In genomic region chrX:40168183-40169015, GRCh38 we compare ENCODE assay signal across 9 cellular contexts.
DNase-seq lines count a peak whose midpoint lies in the region; ATAC-seq, FAIRE-seq and TF ChIP-seq lines count a peak whose summit lies in the region.
"Had no signal": no experiment of that assay in that cellular context is flagged by ENCODE, and none has a peak within 500 bp of the region (broad histone marks: within the 10 kb centered on the region; RNA-seq: fewer than 3 reads in every experiment).

No MANE protein-coding gene starts in this region.

- H3K9me3 Mint-ChIP-seq in osteocyte (ENCODE audit: unreplicated experiment): no peaks in the 10 kb centered on the region

- TF ChIP-seq POLR2A in H1 (IDR thresholded peaks at IDR 0.05; ENCODE audit: control extremely low read depth in 1 of 2, low read depth in 2 of 2, low read length in 2 of 2): peak in 1 of 2 experiments; percentile 2; a peak in 1 of 3 replicates

- H3K36me3 Mint-ChIP-seq in osteocyte (ENCODE audit: unreplicated experiment): peaks cover 3% of the 10 kb centered on the region

- H3K27ac Mint-ChIP-seq in osteocyte (ENCODE audit: unreplicated experiment): peak overlapping the region; percentile 99

- H3K27me3 Mint-ChIP-seq in osteocyte (ENCODE audit: unreplicated experiment): no peaks in the 10 kb centered on the region

- no peak for FAIRE-seq in H1 (lab: Jason Lieb, UNC)
- FAIRE-seq: TTC549 had no signal

- no peaks in the 10 kb centered on the region for H3K9me3 ChIP-seq in H1 (ENCODE audit: insufficient read depth in 2 of 2, low read depth in 1 of 2, low read length in 1 of 2)

- peak overlapping the region; percentile 97 for H4K91ac ChIP-seq in H1 (replicated peaks; ENCODE audit: insufficient read length, low read length)

- peak overlapping the region; percentile 96 for H4K8ac ChIP-seq in H1 (ENCODE audit: extremely low read depth, insufficient read depth, low read length)

- POLR2A ChIA-PET in H1 (lab: Charles Lee; ENCODE audit: partially characterized antibody): interaction anchor here (0.8 to 7.0 kb wide), 17 partner anchors 9 to 352 kb away, joined by 3 to 129 read pairs (median 4); partner anchors contain the start of gene BCOR

- H3K23ac ChIP-seq in H1 (ENCODE audit: insufficient read length): no peak overlapping the region

- peak overlapping the region; percentile 96 for H2BK120ac ChIP-seq in H1 (replicated peaks; ENCODE audit: low read depth, low read length)

- no peak for TF ChIP-seq CTCF in H1 (IDR thresholded peaks at IDR 0.05; ENCODE audit: control extremely low read depth in 1 of 3, insufficient read depth in 1 of 3, low read depth in 1 of 3, low read length in 3 of 3)
- no peak for TF ChIP-seq CTCF in osteocyte (IDR thresholded peaks at IDR 0.05)

- H2BK12ac ChIP-seq in H1 (ENCODE audit: low read depth, low read length): peak overlapping the region; percentile 60; the same call in 1 of the 2 replicates

- H2BK15ac ChIP-seq in H1 (ENCODE audit: low read length): no peak overlapping the region

- peaks cover 78% of the 10 kb centered on the region for H3K4me1 Mint-ChIP-seq in osteocyte (ENCODE audit: unreplicated experiment)

- peak overlapping the region; percentile 65 to 78 (median 72) for H3K9ac ChIP-seq in H1 (replicated peaks in 1 of 4; ENCODE audit: extremely low read depth in 1 of 4, low read depth in 3 of 4, low read length in 3 of 4)

- H3K4me3 ChIP-seq in H1 (ENCODE audit: extremely low read depth in 1 of 4, insufficient read depth in 2 of 4, low read depth in 3 of 4, low read length in 4 of 4): peak overlapping the region; percentile 23 to 59 (median 34)

- peak; percentile 55 for DNase-seq in COLO668 (lab: John Stamatoyannopoulos, UW; ENCODE audit: unreplicated experiment)
- DNase-seq in NCI-H1417 (lab: John Stamatoyannopoulos, UW): peak in 2 of 3 experiments; percentile 75 to 91
- peak in 1 of 2 experiments; percentile 48 for DNase-seq in H1 (ENCODE audit: low read depth in 1 of 2, low spot score in 2 of 2)
- DNase-seq in osteocyte (ENCODE audit: extremely low spot score, unreplicated experiment): no peak
- no peak for DNase-seq in NCI-H2029 (lab: John Stamatoyannopoulos, UW)
- DNase-seq in NCI-H82 treated with DMSO at 0.1 percent for 48 hours (lab: John Stamatoyannopoulos, UW; ENCODE audit: unreplicated experiment): no peak
- DNase-seq in NCI-H1930 (lab: John Stamatoyannopoulos, UW): no peak

- CTCF ChIA-PET in H1 (lab: Charles Lee; ENCODE audit: partially characterized antibody): interaction anchor here (0.9 to 1.4 kb wide), 5 partner anchors 11 to 77 kb away, joined by 3 to 5 read pairs (median 4); no protein-coding TSS in a partner anchor

- peaks cover 0 to 30% of the 10 kb centered on the region in 2 experiments; a peak in 2 of 4 replicates for H3K79me2 ChIP-seq in H1 (ENCODE audit: control insufficient read depth in 1 of 2, insufficient read depth in 2 of 2, low read length in 2 of 2)

- H3K36me3 ChIP-seq in H1 (ENCODE audit: control insufficient read depth in 2 of 4, insufficient read depth in 4 of 4, low read length in 3 of 4): no peaks in the 10 kb centered on the region

- ATAC-seq in HG02973 (IDR thresholded peaks at IDR 0.05; ENCODE audit: unreplicated experiment): no peak

- peak overlapping the region; percentile 63 for H3K4me3 Mint-ChIP-seq in osteocyte (ENCODE audit: unreplicated experiment)

- no peaks in the 10 kb centered on the region for H3K79me1 ChIP-seq in H1 (ENCODE audit: low read depth, low read length)

- H3K4ac ChIP-seq in H1 (replicated peaks; ENCODE audit: insufficient read length, low read depth, low read length): peak overlapping the region; percentile 91

- no peak overlapping the region for H3K14ac ChIP-seq in H1 (ENCODE audit: insufficient read length)

- no peak overlapping the region for H2AFZ ChIP-seq in H1 (ENCODE audit: low read length)

- H4K20me1 ChIP-seq in H1 (replicated peaks in 1 of 2; ENCODE audit: control insufficient read depth in 1 of 2, insufficient read depth in 2 of 2, low read length in 2 of 2): no peaks in the 10 kb centered on the region

- peak overlapping the region; percentile 86; the same call in 1 of the 2 replicates for H3K27ac ChIP-seq in H1 (ENCODE audit: low read depth, low read length)

- peak overlapping the region; percentile 65; the same call in 1 of the 2 replicates for H2AK5ac ChIP-seq in H1 (ENCODE audit: low read depth, low read length)

- no peak for TF ChIP-seq EP300 in H1 (IDR thresholded peaks at IDR 0.05; ENCODE audit: borderline replicate concordance in 1 of 2, low read depth in 2 of 2, low read length in 2 of 2)

- peak overlapping the region; percentile 87 for H3K18ac ChIP-seq in H1 (ENCODE audit: extremely low read depth, low read length)

- peaks cover 0 to 7% (median 0%) of the 10 kb centered on the region in 4 experiments; a peak in 4 of 7 replicates for H3K27me3 ChIP-seq in H1 (replicated peaks in 1 of 4; ENCODE audit: control insufficient read depth in 3 of 4, extremely low read depth in 1 of 4, insufficient read depth in 3 of 4, low read length in 3 of 4)

- H3K4me2 ChIP-seq in H1 (ENCODE audit: insufficient read depth in 1 of 2, low read depth in 2 of 2, low read length in 2 of 2): peak overlapping the region; percentile 64 to 84

- no peak for TF ChIP-seq RAD21 in H1 (IDR thresholded peaks at IDR 0.05 in 1 of 2, conservative IDR thresholded peaks at IDR 0.05 in 1 of 2; ENCODE audit: low read depth in 2 of 2, low read length in 2 of 2)

- H3K4me1 ChIP-seq in H1 (replicated peaks in 1 of 4; ENCODE audit: control insufficient read depth in 3 of 4, insufficient read depth in 4 of 4, low read length in 3 of 4): peaks cover 3 to 34% (median 26%) of the 10 kb centered on the region in 4 experiments

- H4K5ac ChIP-seq in H1 (ENCODE audit: insufficient read length, low read depth, low read length): peak overlapping the region; percentile 92

- H2BK20ac ChIP-seq in H1 (ENCODE audit: low read length): no peak overlapping the region

- H2BK5ac ChIP-seq in H1 (ENCODE audit: low read depth, low read length): peak overlapping the region; percentile 95

- peak overlapping the region; percentile 82 for H3K56ac ChIP-seq in H1 (replicated peaks; ENCODE audit: insufficient read length, low read depth, low read length)

- peaks cover 4% of the 10 kb centered on the region; the same call in 1 of the 2 replicates for H3K23me2 ChIP-seq in H1 (ENCODE audit: low read depth, low read length)

- WGBS in H1 (ENCODE audit: extremely low coverage in 1 of 2, insufficient coverage in 1 of 2, insufficient read length in 1 of 2, insufficient replicate concordance in 2 of 2, low coverage in 1 of 2, low lambda C conversion rate in 2 of 2, missing lambda C conversion rate in 1 of 2), 2 experiments: 1% methylated on average over 24 of the region's 60 CpGs; no CpG with 5 or more reads in 1 of the 2 experiments

TF ChIP-seq in H1, 55 proteins besides CTCF, POLR2A, EP300 and RAD21:
- TF ChIP-seq SP1 (IDR thresholded peaks at IDR 0.05; ENCODE audit: low read depth, low read length): no peak
- TF ChIP-seq SIRT6 (IDR thresholded peaks at IDR 0.05; ENCODE audit: low read length): no peak
- no peak for TF ChIP-seq HDAC2 (IDR thresholded peaks at IDR 0.05; ENCODE audit: borderline replicate concordance in 1 of 2, low read depth in 2 of 2, low read length in 2 of 2)
- peak; percentile 45; the same call in 1 of the 2 replicates for TF ChIP-seq POLR2AphosphoS5 (IDR thresholded peaks at IDR 0.05; ENCODE audit: low read depth, low read length)
- no peak for TF ChIP-seq CEBPB (IDR thresholded peaks at IDR 0.05; ENCODE audit: low read depth, low read length)
- TF ChIP-seq SIN3A (conservative IDR thresholded peaks at IDR 0.05 in 1 of 2, IDR thresholded peaks at IDR 0.05 in 1 of 2; ENCODE audit: low read depth in 1 of 2, low read length in 2 of 2): no peak
- TF ChIP-seq TAF7 (optimal IDR thresholded peaks at IDR 0.05; ENCODE audit: borderline replicate concordance, low read depth, low read length): peak; percentile 1

Comparison
In these comparisons a context has a peak if more than half of its experiments do, and no peak if none do; other contexts are left out.
1. DNase-seq: peak in COLO668 (single experiment) and NCI-H1417 (2 of 3); none in osteocyte (single experiment), NCI-H2029 (single experiment), NCI-H82 treated with DMSO at 0.1 percent for 48 hours (single experiment) and NCI-H1930 (0 of 2).